19 cellular contexts compared by ENCODE assay signal in genomic region chr10:118810796-118811195, GRCh38. TPM values are rescaled to one million over a fixed set of nuclear protein-coding genes. Genes with fewer than 3 reads are reported as not detected.
DNase-seq lines count a peak whose midpoint lies in the region; ATAC-seq and TF ChIP-seq lines count a peak whose summit lies in the region.
"Had no signal": no experiment of that assay in that cellular context is flagged by ENCODE, and none has a peak within 500 bp of the region (broad histone marks: within the 10 kb centered on the region; RNA-seq: fewer than 3 reads in every experiment).

No MANE protein-coding gene starts in this region.

- intact Hi-C loops in cardiac septum (cut with DNase I), result no loop called here
- intact Hi-C loops in heart left ventricle (cut with DNase I), result no loop called here

- TF ChIP-seq POLR2A in heart left ventricle (IDR thresholded peaks at IDR 0.05), result no peak

- H3K9me3 Mint-ChIP-seq in nephron progenitor cell, result no peaks in the 10 kb centered on the region
- H3K9me3 Mint-ChIP-seq: CD4-positive, alpha-beta memory T cell; HFFc6 had no signal

- H3K4me3 ChIP-seq in heart left ventricle (no peak overlapping the region), subcutaneous abdominal adipose tissue (ENCODE audit: low read depth in 1 of 5, low read length in 5 of 5) (no peak overlapping the region)
- H3K4me3 ChIP-seq: HAP-1 had no signal

- H3K4me1 ChIP-seq in heart left ventricle (no peaks in the 10 kb centered on the region), subcutaneous abdominal adipose tissue (ENCODE audit: control insufficient read depth in 5 of 5, insufficient read depth in 5 of 5, low read length in 5 of 5) (peaks cover 8 to 50% (median 44%) of the 10 kb centered on the region in 5 donors)
- H3K4me1 ChIP-seq: HAP-1 had no signal

- H3K36me3 ChIP-seq in heart left ventricle, result no peaks in the 10 kb centered on the region
- no peaks in the 10 kb centered on the region for H3K36me3 ChIP-seq in subcutaneous abdominal adipose tissue (ENCODE audit: control insufficient read depth in 5 of 5, insufficient read depth in 5 of 5, low read length in 5 of 5)
- H3K36me3 ChIP-seq: HAP-1 had no signal

- TF ChIP-seq CTCF in heart left ventricle (IDR thresholded peaks at IDR 0.05) (no peak), nephron progenitor cell (IDR thresholded peaks at IDR 0.05) (no peak)

- peaks cover 39% of the 10 kb centered on the region for H3K4me1 Mint-ChIP-seq in nephron progenitor cell
- H3K4me1 Mint-ChIP-seq: B cell; CD4-positive, alpha-beta memory T cell had no signal

- H3K27ac ChIP-seq in heart left ventricle (no peak overlapping the region), subcutaneous abdominal adipose tissue (ENCODE audit: low read depth, low read length) (peak overlapping the region; percentile 46)
- H3K27ac ChIP-seq: 22Rv1 had no signal

- H3K9me3 ChIP-seq in heart left ventricle, result no peaks in the 10 kb centered on the region
- H3K9me3 ChIP-seq in subcutaneous abdominal adipose tissue (ENCODE audit: control insufficient read depth in 5 of 5, low read length in 5 of 5), result no peaks in the 10 kb centered on the region
- H3K9me3 ChIP-seq: HAP-1 had no signal

- 46 to 73% (median 53%) methylated on average over 1 to 3 of the region's 3 CpGs for WGBS in heart left ventricle, 4 donors

- H3K27me3 Mint-ChIP-seq in nephron progenitor cell (ENCODE audit: low read depth, poor library complexity), result peaks cover 3% of the 10 kb centered on the region

- DNase-seq in cardiac septum (ENCODE audit: low spot score), result peak; percentile 22
- no peak for DNase-seq in heart left ventricle
- DNase-seq in nephron progenitor cell, result no peak
- DNase-seq in cortex of kidney (lab: John Stamatoyannopoulos, UW), result no peak
- no peak for DNase-seq in NCI-H2029 (lab: John Stamatoyannopoulos, UW)
- no peak for DNase-seq in HUDEP-2 (lab: John Stamatoyannopoulos, UW; ENCODE audit: unreplicated experiment in 76 of 76)
- DNase-seq: C1 segment of cervical spinal cord; Calu3; CD4-positive, alpha-beta memory T cell; COR-L47; DMS53; DMS79 treated with DMSO at 0.1 percent for 48 hours; GF-D8; GOT3; HFFc6 had no signal

- H3K36me3 Mint-ChIP-seq in nephron progenitor cell (ENCODE audit: low read depth), result no peaks in the 10 kb centered on the region
- H3K36me3 Mint-ChIP-seq: CD4-positive, alpha-beta memory T cell had no signal

- peak overlapping the region in 1 of 5 donors; percentile 13 for H3K9ac ChIP-seq in subcutaneous abdominal adipose tissue (ENCODE audit: low read length in 5 of 5)

- H3K27ac Mint-ChIP-seq in nephron progenitor cell, result peak overlapping the region; percentile 47
- H3K27ac Mint-ChIP-seq: B cell; CD4-positive, alpha-beta memory T cell; HFFc6 had no signal

- no peak overlapping the region for H3K4me3 Mint-ChIP-seq in nephron progenitor cell
- H3K4me3 Mint-ChIP-seq: B cell; CD4-positive, alpha-beta memory T cell; HFFc6 had no signal

- ATAC-seq in heart left ventricle, result no peak

- H3K27me3 ChIP-seq in heart left ventricle, result no peaks in the 10 kb centered on the region
- H3K27me3 ChIP-seq in subcutaneous abdominal adipose tissue (ENCODE audit: control insufficient read depth in 5 of 5, insufficient read depth in 4 of 5, low read length in 5 of 5), result no peaks in the 10 kb centered on the region

RNA-seq across cellular contexts. Expression of gene CACUL1, which starts 56.0 kb away (rescaled TPM):
- total RNA-seq in cardiac septum, result 31.6 TPM
- 10 to 100 TPM; 18.8 to 38.7 (median 24.8) TPM for total RNA-seq in heart left ventricle
- polyA plus RNA-seq in heart left ventricle, result 10 to 100 TPM in 1 of 2 donors, 1 to 10 TPM in 1; 4.6 to 10.9 TPM
